In genomic region chr1:41475859-41476567, GRCh38 we compare ENCODE assay signal across 12 cellular contexts. TPM values are rescaled to one million over a fixed set of nuclear protein-coding genes. Genes with fewer than 3 reads are reported as not detected.
DNase-seq lines count a peak whose midpoint lies in the region; ATAC-seq, FAIRE-seq and TF ChIP-seq lines count a peak whose summit lies in the region.
"Had no signal": no experiment of that assay in that cellular context is flagged by ENCODE, and none has a peak within 500 bp of the region (broad histone marks: within the 10 kb centered on the region; RNA-seq: fewer than 3 reads in every experiment).

No MANE protein-coding gene starts in this region.

- no peaks in the 10 kb centered on the region for H3K9me3 ChIP-seq in adipocyte (ENCODE audit: control insufficient read depth, low read length)
- no peaks in the 10 kb centered on the region for H3K9me3 ChIP-seq in CD8-positive, alpha-beta memory T cell (ENCODE audit: low read length)
- H3K9me3 ChIP-seq: mucosa of descending colon had no signal

- FAIRE-seq in D721Med (lab: Jason Lieb, UNC) = no peak

- H3K4me1 Mint-ChIP-seq in progenitor cell of endocrine pancreas (ENCODE audit: low read depth) = peaks cover 2% of the 10 kb centered on the region
- H3K4me1 Mint-ChIP-seq in CD8-positive, alpha-beta memory T cell = no peaks in the 10 kb centered on the region
- H3K4me1 Mint-ChIP-seq in activated CD8-positive, alpha-beta T cell treated with anti-CD3 and anti-CD28 coated beads, Interleukin-2, amount 10 ng/mL, durations not matched to agents 7 days and 5 days (ENCODE audit: low read depth) = no peaks in the 10 kb centered on the region

- peaks cover 37% of the 10 kb centered on the region for H3K4me1 ChIP-seq in adipocyte (ENCODE audit: control insufficient read depth, insufficient read depth, low read length)
- no peaks in the 10 kb centered on the region for H3K4me1 ChIP-seq in CD8-positive, alpha-beta memory T cell (ENCODE audit: insufficient read depth, low read length)

- peak; percentile 14 for TF ChIP-seq CTCF in D721Med (IDR thresholded peaks at IDR 0.05; ENCODE audit: insufficient read depth, missing control alignments)
- no peak for TF ChIP-seq CTCF in progenitor cell of endocrine pancreas (IDR thresholded peaks at IDR 0.05; ENCODE audit: unreplicated experiment)

- H3K27me3 Mint-ChIP-seq in progenitor cell of endocrine pancreas = peaks cover 11% of the 10 kb centered on the region
- H3K27me3 Mint-ChIP-seq in CD8-positive, alpha-beta memory T cell = peaks cover 0 to 1% of the 10 kb centered on the region in 2 donors
- no peaks in the 10 kb centered on the region for H3K27me3 Mint-ChIP-seq in activated CD8-positive, alpha-beta T cell treated with anti-CD3 and anti-CD28 coated beads, Interleukin-2, amount 10 ng/mL, durations not matched to agents 7 days and 5 days (ENCODE audit: low read depth)

- DNase-seq in D721Med (ENCODE audit: insufficient read length, low spot score) (no peak), adipocyte (ENCODE audit: low read depth) (peak; percentile 33), progenitor cell of endocrine pancreas (ENCODE audit: low spot score, unreplicated experiment) (no peak), HCEC 1CT (no peak)
- no peak for DNase-seq in CD8-positive, alpha-beta memory T cell
- no peak for DNase-seq in activated CD8-positive, alpha-beta T cell treated with anti-CD3 and anti-CD28 coated beads, Interleukin-2, amount 10 ng/mL, durations not matched to agents 7 days and 5 days
- DNase-seq in activated CD8-positive, alpha-beta memory T cell treated with anti-CD3 and anti-CD28 coated beads for 24 hours = no peak
- DNase-seq: activated CD4-positive, alpha-beta T cell treated with anti-CD3 and anti-CD28 coated beads for 4 hours; effector CD8-positive, alpha-beta T cell; NCI-H1048 had no signal

- H3K4me3 Mint-ChIP-seq in progenitor cell of endocrine pancreas (ENCODE audit: low read depth) = no peak overlapping the region
- no peak overlapping the region for H3K4me3 Mint-ChIP-seq in CD8-positive, alpha-beta memory T cell
- H3K4me3 Mint-ChIP-seq in activated CD8-positive, alpha-beta T cell treated with anti-CD3 and anti-CD28 coated beads, Interleukin-2, amount 10 ng/mL, durations not matched to agents 7 days and 5 days = no peak overlapping the region

- no peaks in the 10 kb centered on the region for H3K36me3 ChIP-seq in adipocyte (ENCODE audit: control insufficient read depth, insufficient read depth, low read length, severe bottlenecking)
- H3K36me3 ChIP-seq in CD8-positive, alpha-beta memory T cell (ENCODE audit: insufficient read depth, low read length) = no peaks in the 10 kb centered on the region

- no peak overlapping the region for H3K27ac ChIP-seq in CD8-positive, alpha-beta memory T cell (ENCODE audit: low read depth, low read length)

- H3K4me3 ChIP-seq in adipocyte (ENCODE audit: low read length) = no peak overlapping the region
- H3K4me3 ChIP-seq in CD8-positive, alpha-beta memory T cell (ENCODE audit: low read length) = no peak overlapping the region
- H3K4me3 ChIP-seq: mucosa of descending colon had no signal

- POLR2A ChIA-PET in CD8-positive, alpha-beta memory T cell (lab: Charles Lee) = no interaction called here
- POLR2A ChIA-PET in activated CD8-positive, alpha-beta T cell treated with anti-CD3 and anti-CD28 coated beads, Interleukin-2, amount 10 ng/mL, durations not matched to agents 7 days and 5 days (lab: Charles Lee) = no interaction called here

- CTCF ChIA-PET in CD8-positive, alpha-beta memory T cell (lab: Charles Lee) = no interaction called here
- CTCF ChIA-PET in activated CD8-positive, alpha-beta T cell treated with anti-CD3 and anti-CD28 coated beads, Interleukin-2, amount 10 ng/mL, durations not matched to agents 7 days and 5 days (lab: Charles Lee) = interaction anchor here (1.7 kb wide), 1 partner anchor 16 kb away, joined by 5 read pairs; no protein-coding TSS in a partner anchor

- peak; percentile 44 for ATAC-seq in esophagus mucosa
- no peak for ATAC-seq in activated CD8-positive, alpha-beta T cell treated with anti-CD3 and anti-CD28 coated beads, Interleukin-2, amount 10 ng/mL, durations not matched to agents 7 days and 5 days

- peak overlapping the region; percentile 62 for H3K27ac Mint-ChIP-seq in progenitor cell of endocrine pancreas
- no peak overlapping the region for H3K27ac Mint-ChIP-seq in CD8-positive, alpha-beta memory T cell
- no peak overlapping the region for H3K27ac Mint-ChIP-seq in activated CD8-positive, alpha-beta T cell treated with anti-CD3 and anti-CD28 coated beads, Interleukin-2, amount 10 ng/mL, durations not matched to agents 7 days and 5 days

- H3K9me3 Mint-ChIP-seq in progenitor cell of endocrine pancreas (ENCODE audit: low read depth) = no peaks in the 10 kb centered on the region
- H3K9me3 Mint-ChIP-seq in CD8-positive, alpha-beta memory T cell = no peaks in the 10 kb centered on the region
- H3K9me3 Mint-ChIP-seq in activated CD8-positive, alpha-beta T cell treated with anti-CD3 and anti-CD28 coated beads, Interleukin-2, amount 10 ng/mL, durations not matched to agents 7 days and 5 days (ENCODE audit: insufficient read depth) = no peaks in the 10 kb centered on the region

- peaks cover 7% of the 10 kb centered on the region for H3K27me3 ChIP-seq in adipocyte (replicated peaks; ENCODE audit: control insufficient read depth, insufficient read depth, low read length)
- no peaks in the 10 kb centered on the region for H3K27me3 ChIP-seq in CD8-positive, alpha-beta memory T cell (ENCODE audit: insufficient read depth, low read length, poor library complexity, severe bottlenecking)

- no peaks in the 10 kb centered on the region for H3K36me3 Mint-ChIP-seq in progenitor cell of endocrine pancreas (ENCODE audit: insufficient read depth)
- no peaks in the 10 kb centered on the region for H3K36me3 Mint-ChIP-seq in CD8-positive, alpha-beta memory T cell
- H3K36me3 Mint-ChIP-seq in activated CD8-positive, alpha-beta T cell treated with anti-CD3 and anti-CD28 coated beads, Interleukin-2, amount 10 ng/mL, durations not matched to agents 7 days and 5 days (ENCODE audit: low read depth) = no peaks in the 10 kb centered on the region

- H3K9ac ChIP-seq in adipocyte (ENCODE audit: low read length) = no peak overlapping the region

RNA-seq across cellular contexts. Expression of gene EDN2, which starts 8.5 kb away (rescaled TPM):
- 4.7 TPM for total RNA-seq in esophagus mucosa
- total RNA-seq in progenitor cell of endocrine pancreas = not detected in 2 replicates
- not detected for total RNA-seq in CD8-positive, alpha-beta memory T cell
- polyA plus RNA-seq in CD8-positive, alpha-beta memory T cell = not detected
- total RNA-seq in activated CD8-positive, alpha-beta T cell treated with anti-CD3 and anti-CD28 coated beads, Interleukin-2, amount 10 ng/mL, durations not matched to agents 7 days and 5 days = not detected
